Comparison of ENCODE assay signal across 25 cellular contexts in genomic region chr1:58568911-58569310, GRCh38. TPM values are rescaled to one million over a fixed set of nuclear protein-coding genes. Genes with fewer than 3 reads are reported as not detected.
"Had no signal": no experiment of that assay in that cellular context is flagged by ENCODE, and none has a peak within 500 bp of the region (broad histone marks: within the 10 kb centered on the region; RNA-seq: fewer than 3 reads in every experiment).

No MANE protein-coding gene starts in this region.

- H3K9ac ChIP-seq: SK-N-SH had no signal

- H3K4me2 ChIP-seq: SK-N-SH had no signal

- ATAC-seq: K562, T-cell had no signal

- H3K27ac ChIP-seq: HL-60 had no signal

- DNase-seq: NCI-H1092, NCI-H1105 treated with DMSO at 0.1 percent for 48 hours, NCI-H1417 treated with DMSO at 0.1 percent for 48 hours, NCI-H146, NCI-H1694 treated with DMSO at 0.1 percent for 48 hours, NCI-H1930, NCI-H2081, NCI-H2107, NCI-H2227 treated with DMSO at 0.1 percent for 48 hours, NCI-H524, NCI-H526 treated with DMSO at 0.1 percent for 48 hours, NCI-H748 treated with DMSO at 0.1 percent for 48 hours, Right ventricle myocardium superior, RPMI8226, SK-N-SH, SW 1271, T-cell had no signal

- FAIRE-seq: HTR-8/SVneo, K562, RCC 7860 had no signal

- H3K4me3 ChIP-seq: K562 had no signal

- H3K9me3 ChIP-seq: SK-N-SH had no signal

RNA-seq across cellular contexts. Expression of gene TACSTD2, which starts 8.1 kb away (rescaled TPM):
- total RNA-seq: LHCN-M2, NCI-H460, Right ventricle myocardium superior, SK-MEL-5 had no signal
- polyA plus RNA-seq: IgD-negative memory B cell had no signal
